ENCODE assay signal across 8 cellular contexts in genomic region chr22:30920407-30920806, GRCh38. TPM values are rescaled to one million over a fixed set of nuclear protein-coding genes. Genes with fewer than 3 reads are reported as not detected.
DNase-seq lines count a peak whose midpoint lies in the region; ATAC-seq and TF ChIP-seq lines count a peak whose summit lies in the region.

No MANE protein-coding gene starts in this region.

- DNase-seq in CD4-positive, alpha-beta T cell = peak; percentile 74 to 91 (median 79)
- DNase-seq in OCI-M2 (lab: John Stamatoyannopoulos, UW; ENCODE audit: unreplicated experiment) (peak; percentile 41), natural killer cell (peak; percentile 78)
- DNase-seq in activated T-cell treated with anti-CD3 and anti-CD28 coated beads, Interleukin-2, amount 50 U/mL, for 24 hours = peak; percentile 88

- CTCF ChIA-PET in CD4-positive, alpha-beta T cell (lab: Charles Lee) = interaction anchor here (0.7 to 3.0 kb wide), 14 partner anchors 9 to 724 kb away, joined by 3 to 11 read pairs (median 4); partner anchors contain the start of genes MORC2 and TUG1

- H3K27me3 ChIP-seq in CD4-positive, alpha-beta T cell (ENCODE audit: control insufficient read depth, insufficient read depth, low read length) = no peaks in the 10 kb centered on the region

- H3K9me3 ChIP-seq in CD4-positive, alpha-beta T cell (ENCODE audit: control insufficient read depth, low read length) = peaks cover 4% of the 10 kb centered on the region

- H3K36me3 Mint-ChIP-seq in CD4-positive, alpha-beta T cell (ENCODE audit: low read depth) = peaks cover 33% of the 10 kb centered on the region
- H3K36me3 Mint-ChIP-seq in activated T-cell treated with anti-CD3 and anti-CD28 coated beads, Interleukin-2, amount 50 U/mL, for 24 hours (ENCODE audit: low read depth) = peaks cover 37% of the 10 kb centered on the region
- H3K36me3 Mint-ChIP-seq in natural killer cell = no peaks in the 10 kb centered on the region
- H3K36me3 Mint-ChIP-seq in stimulated activated memory B cell treated with anti-CD40 and anti-IgM and Interleukin-4, amounts not matched to agents 10 μg/mL and 1 μg/mL and 100 μg/mL, for 72 hours = peaks cover 14% of the 10 kb centered on the region

- ATAC-seq in CD4-positive, alpha-beta T cell (ENCODE audit: poor library complexity) = peak; percentile 80
- ATAC-seq in HG03354 (IDR thresholded peaks at IDR 0.05; ENCODE audit: poor library complexity, severe bottlenecking, unreplicated experiment) (peak; percentile 57), esophagus mucosa (peak; percentile 62), natural killer cell (peak; percentile 76 to 83 (median 77)), HG03025 (IDR thresholded peaks at IDR 0.05; ENCODE audit: low FRiP score, unreplicated experiment) (no peak)
- ATAC-seq in stimulated activated memory B cell treated with anti-CD40 and anti-IgM and Interleukin-4, amounts not matched to agents 10 μg/mL and 1 μg/mL and 100 μg/mL, for 72 hours = peak; percentile 76

- H3K4me3 Mint-ChIP-seq in CD4-positive, alpha-beta T cell = peak overlapping the region; percentile 60
- peak overlapping the region; percentile 78 for H3K4me3 Mint-ChIP-seq in activated T-cell treated with anti-CD3 and anti-CD28 coated beads, Interleukin-2, amount 50 U/mL, for 24 hours
- peak overlapping the region; percentile 91 for H3K4me3 Mint-ChIP-seq in natural killer cell
- peak overlapping the region; percentile 67 for H3K4me3 Mint-ChIP-seq in stimulated activated memory B cell treated with anti-CD40 and anti-IgM and Interleukin-4, amounts not matched to agents 10 μg/mL and 1 μg/mL and 100 μg/mL, for 72 hours

- no peak overlapping the region for H3K27ac ChIP-seq in CD4-positive, alpha-beta T cell (ENCODE audit: low read depth, low read length)

- H3K27ac Mint-ChIP-seq in CD4-positive, alpha-beta T cell = peak overlapping the region; percentile 25
- peak overlapping the region; percentile 50 for H3K27ac Mint-ChIP-seq in activated T-cell treated with anti-CD3 and anti-CD28 coated beads, Interleukin-2, amount 50 U/mL, for 24 hours
- peak overlapping the region; percentile 18 to 89 for H3K27ac Mint-ChIP-seq in natural killer cell
- H3K27ac Mint-ChIP-seq in stimulated activated memory B cell treated with anti-CD40 and anti-IgM and Interleukin-4, amounts not matched to agents 10 μg/mL and 1 μg/mL and 100 μg/mL, for 72 hours = no peak overlapping the region

- intact Hi-C loops in CD4-positive, alpha-beta T cell (cut with DNase I, micrococcal nuclease) = loop anchor here (1.0 to 5.0 kb wide), 6 partner anchors 20 to 528 kb away; no protein-coding TSS in a partner anchor
- intact Hi-C loops in natural killer cell (cut with micrococcal nuclease) = loop anchor here (1.0 kb wide), 1 partner anchor 286 kb away; no protein-coding TSS in a partner anchor

- H3K9me3 Mint-ChIP-seq in CD4-positive, alpha-beta T cell = no peaks in the 10 kb centered on the region
- no peaks in the 10 kb centered on the region for H3K9me3 Mint-ChIP-seq in activated T-cell treated with anti-CD3 and anti-CD28 coated beads, Interleukin-2, amount 50 U/mL, for 24 hours
- no peaks in the 10 kb centered on the region for H3K9me3 Mint-ChIP-seq in natural killer cell
- H3K9me3 Mint-ChIP-seq in stimulated activated memory B cell treated with anti-CD40 and anti-IgM and Interleukin-4, amounts not matched to agents 10 μg/mL and 1 μg/mL and 100 μg/mL, for 72 hours = peaks cover 4% of the 10 kb centered on the region

- POLR2A ChIA-PET in CD4-positive, alpha-beta T cell (lab: Charles Lee) = interaction anchor here (0.9 to 4.3 kb wide), 4 partner anchors 20 to 162 kb away, joined by 3 to 33 read pairs (median 16); partner anchors contain the start of genes MORC2, SMTN and TUG1

- peak; percentile 99 for TF ChIP-seq CTCF in CD4-positive, alpha-beta T cell (IDR thresholded peaks at IDR 0.05)
- peak; percentile 97 for TF ChIP-seq CTCF in natural killer cell (IDR thresholded peaks at IDR 0.05)

- no peaks in the 10 kb centered on the region for H3K27me3 Mint-ChIP-seq in CD4-positive, alpha-beta T cell
- no peaks in the 10 kb centered on the region for H3K27me3 Mint-ChIP-seq in activated T-cell treated with anti-CD3 and anti-CD28 coated beads, Interleukin-2, amount 50 U/mL, for 24 hours
- no peaks in the 10 kb centered on the region for H3K27me3 Mint-ChIP-seq in natural killer cell (ENCODE audit: low read depth in 2 of 2)
- H3K27me3 Mint-ChIP-seq in stimulated activated memory B cell treated with anti-CD40 and anti-IgM and Interleukin-4, amounts not matched to agents 10 μg/mL and 1 μg/mL and 100 μg/mL, for 72 hours = no peaks in the 10 kb centered on the region

- H3K4me1 Mint-ChIP-seq in CD4-positive, alpha-beta T cell (ENCODE audit: low read depth) = peaks cover 22% of the 10 kb centered on the region
- peaks cover 28% of the 10 kb centered on the region for H3K4me1 Mint-ChIP-seq in activated T-cell treated with anti-CD3 and anti-CD28 coated beads, Interleukin-2, amount 50 U/mL, for 24 hours (ENCODE audit: low read depth)
- H3K4me1 Mint-ChIP-seq in natural killer cell = peaks cover 22 to 26% of the 10 kb centered on the region in 2 donors
- peaks cover 13% of the 10 kb centered on the region for H3K4me1 Mint-ChIP-seq in stimulated activated memory B cell treated with anti-CD40 and anti-IgM and Interleukin-4, amounts not matched to agents 10 μg/mL and 1 μg/mL and 100 μg/mL, for 72 hours

RNA-seq across cellular contexts. Expression of gene MORC2, which starts 48.2 kb away (rescaled TPM):
- 10 to 100 TPM; 27.1 to 27.9 TPM for total RNA-seq in CD4-positive, alpha-beta T cell
- total RNA-seq in esophagus mucosa (13.4 TPM), natural killer cell (10 to 100 TPM; 15.3 to 19.7 (median 16.4) TPM)

RNA-seq across cellular contexts. Expression of gene TUG1, which starts 48.7 kb away (rescaled TPM):
- 10 to 100 TPM; 85.8 to 86.2 TPM for total RNA-seq in CD4-positive, alpha-beta T cell
- total RNA-seq in esophagus mucosa = 41.0 TPM
- total RNA-seq in natural killer cell = 10 to 100 TPM; 78.4 to 94.6 (median 80.9) TPM
